In the genomic region with DNA sequence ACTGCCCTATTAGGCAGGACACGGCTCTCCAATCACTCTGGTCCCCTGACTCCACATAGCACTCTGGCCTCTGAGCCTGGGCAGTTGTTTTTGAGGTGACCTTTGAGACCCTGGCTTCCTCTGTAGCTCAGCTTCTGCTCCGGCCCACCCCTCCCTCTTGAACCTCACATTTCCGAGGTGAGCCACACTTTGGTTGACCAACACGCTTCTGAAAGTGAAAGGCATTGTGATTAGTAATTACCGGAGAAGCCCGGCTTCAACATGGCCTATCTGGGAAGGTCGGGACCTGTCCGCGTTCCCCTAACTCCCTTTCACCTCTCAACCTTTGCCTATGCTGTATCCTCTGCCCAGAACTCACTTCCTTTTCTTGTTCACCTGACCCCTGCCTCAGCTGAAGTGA, we compare ENCODE assay signal across 16 cellular contexts. TPM values are rescaled to one million over a fixed set of nuclear protein-coding genes. Genes with fewer than 3 reads are reported as not detected.
DNase-seq lines count a peak whose midpoint lies in the region; ATAC-seq and TF ChIP-seq lines count a peak whose summit lies in the region.
"Had no signal": no experiment of that assay in that cellular context is flagged by ENCODE, and none has a peak within 500 bp of the region (broad histone marks: within the 10 kb centered on the region; RNA-seq: fewer than 3 reads in every experiment).

No MANE protein-coding gene starts in this region.

- no peaks in the 10 kb centered on the region for H3K36me3 ChIP-seq in WERI-Rb-1
- H3K36me3 ChIP-seq: uterus had no signal

- peaks cover 18 to 20% of the 10 kb centered on the region in 2 donors for H3K4me1 Mint-ChIP-seq in effector memory CD8-positive, alpha-beta T cell (ENCODE audit: low read depth in 2 of 2)

- no peaks in the 10 kb centered on the region for H3K36me3 Mint-ChIP-seq in effector memory CD8-positive, alpha-beta T cell (ENCODE audit: insufficient read depth)

- H3K27me3 Mint-ChIP-seq in effector memory CD8-positive, alpha-beta T cell: peaks cover 0 to 13% of the 10 kb centered on the region in 2 donors

- H3K27me3 ChIP-seq in WERI-Rb-1 (ENCODE audit: insufficient read depth, low read depth, severe bottlenecking): peaks cover 35% of the 10 kb centered on the region
- H3K27me3 ChIP-seq: uterus had no signal

- DNase-seq in effector memory CD8-positive, alpha-beta T cell: no peak
- DNase-seq in mucosa of gallbladder (ENCODE audit: low spot score) (no peak), WERI-Rb-1 (no peak)
- DNase-seq in stimulated activated CD8-positive, alpha-beta memory T cell treated with anti-CD3 and anti-CD28 coated beads, Interleukin-4, amount 100 ng/mL, for 48 hours: no peak
- DNase-seq: activated T-cell treated with anti-CD3 and anti-CD28 coated beads for 4 hours; cortex of kidney; H7; stimulated activated CD4-positive, alpha-beta T cell treated with anti-CD3 and anti-CD28 coated beads, Interleukin-4, amount 100 ng/mL, for 4 hours; uterus had no signal

- peak; percentile 76 for ATAC-seq in GM18499 (IDR thresholded peaks at IDR 0.05; ENCODE audit: insufficient read depth, unreplicated experiment)
- ATAC-seq in GM19452 (IDR thresholded peaks at IDR 0.05; ENCODE audit: unreplicated experiment): peak; percentile 89
- ATAC-seq in HG03103 (IDR thresholded peaks at IDR 0.05; ENCODE audit: low read depth, unreplicated experiment): peak; percentile 80
- ATAC-seq in effector memory CD8-positive, alpha-beta T cell (replicated peaks): peak; percentile 32
- ATAC-seq in GM21717 (IDR thresholded peaks at IDR 0.05; ENCODE audit: unreplicated experiment): no peak

- H3K4me3 ChIP-seq in WERI-Rb-1 (ENCODE audit: low read depth, low read length): no peak overlapping the region
- H3K4me3 ChIP-seq: uterus had no signal

- H3K4me3 Mint-ChIP-seq in effector memory CD8-positive, alpha-beta T cell: peak overlapping the region; percentile 66 to 77
- H3K4me3 Mint-ChIP-seq: neural crest cell had no signal

- no peak for TF ChIP-seq CTCF in WERI-Rb-1 (IDR thresholded peaks at IDR 0.05; ENCODE audit: low read depth, low read length)

- H3K9me3 ChIP-seq in WERI-Rb-1 (ENCODE audit: severe bottlenecking): no peaks in the 10 kb centered on the region
- H3K9me3 ChIP-seq: uterus had no signal

- no peaks in the 10 kb centered on the region for H3K9me3 Mint-ChIP-seq in effector memory CD8-positive, alpha-beta T cell
- H3K9me3 Mint-ChIP-seq: neural crest cell had no signal

- H3K27ac Mint-ChIP-seq in effector memory CD8-positive, alpha-beta T cell: no peak overlapping the region

- H3K27ac ChIP-seq in WERI-Rb-1: no peak overlapping the region
- H3K27ac ChIP-seq: RWPE1, uterus had no signal

RNA-seq across cellular contexts. Expression of a gene that starts 10.3 kb away (rescaled TPM):
- total RNA-seq in mucosa of gallbladder: 16.1 TPM
- total RNA-seq: neural crest cell had no signal

RNA-seq across cellular contexts. Expression of a gene that starts 48.4 kb away (rescaled TPM):
- 0.09 TPM for total RNA-seq in mucosa of gallbladder
- total RNA-seq: H7, MCF 10A, neural crest cell had no signal
